8 cellular contexts compared by ENCODE assay signal in genomic region chr9:32579706-32580331, GRCh38. TPM values are rescaled to one million over a fixed set of nuclear protein-coding genes. Genes with fewer than 3 reads are reported as not detected.
DNase-seq lines count a peak whose midpoint lies in the region; ATAC-seq and TF ChIP-seq lines count a peak whose summit lies in the region.

No MANE protein-coding gene starts in this region.

- H3K4me1 Mint-ChIP-seq in T-helper 2 cell treated with Interferon-gamma antibody and Interleukin-4, amounts not matched to agents 5 μg/mL and 100 μg/mL, for 36 hours (ENCODE audit: low read depth): peaks cover 7% of the 10 kb centered on the region

- H3K9ac ChIP-seq in smooth muscle cell (ENCODE audit: low read depth): no peak overlapping the region

- H3K4me3 Mint-ChIP-seq in T-helper 2 cell treated with Interferon-gamma antibody and Interleukin-4, amounts not matched to agents 5 μg/mL and 100 μg/mL, for 36 hours: no peak overlapping the region

- H3K27me3 ChIP-seq in A673 (replicated peaks; ENCODE audit: insufficient read depth, low read depth, low read length, poor library complexity) (no peaks in the 10 kb centered on the region), ascending aorta (no peaks in the 10 kb centered on the region), smooth muscle cell (ENCODE audit: low read depth) (no peaks in the 10 kb centered on the region)

- H3K9me3 Mint-ChIP-seq in T-helper 2 cell treated with Interferon-gamma antibody and Interleukin-4, amounts not matched to agents 5 μg/mL and 100 μg/mL, for 36 hours: no peaks in the 10 kb centered on the region

- no peak overlapping the region for H3K27ac Mint-ChIP-seq in T-helper 2 cell treated with Interferon-gamma antibody and Interleukin-4, amounts not matched to agents 5 μg/mL and 100 μg/mL, for 36 hours

- H3K4me3 ChIP-seq in A673 (ENCODE audit: low read depth, low read length, poor library complexity, severe bottlenecking): no peak overlapping the region
- H3K4me3 ChIP-seq in ascending aorta: peak overlapping the region in 1 of 2 donors; percentile 54
- no peak overlapping the region for H3K4me3 ChIP-seq in smooth muscle cell

- CTCF ChIA-PET in A673 (lab: Charles Lee): interaction anchor here (0.6 to 4.5 kb wide), 5 partner anchors 29 to 389 kb away, joined by 3 to 79 read pairs (median 3); no protein-coding TSS in a partner anchor

- BruUV-seq in A673 (replicated peaks; lab: Mats Ljungman, UMichigan): no TSS peak

- ATAC-seq in GM18517 (IDR thresholded peaks at IDR 0.05; ENCODE audit: unreplicated experiment) (peak; percentile 43), GM19023 (IDR thresholded peaks at IDR 0.05; ENCODE audit: unreplicated experiment) (no peak)

- POLR2A ChIA-PET in A673 (lab: Charles Lee; ENCODE audit: low non-redundant PET): no interaction called here

- WGBS in smooth muscle cell (ENCODE audit: low lambda C conversion rate): 25% methylated on average over 4 of the region's 4 CpGs

- no peaks in the 10 kb centered on the region for H3K36me3 Mint-ChIP-seq in T-helper 2 cell treated with Interferon-gamma antibody and Interleukin-4, amounts not matched to agents 5 μg/mL and 100 μg/mL, for 36 hours (ENCODE audit: low read depth)

- H3F3A ChIP-seq in smooth muscle cell (ENCODE audit: low read depth): no peaks in the 10 kb centered on the region

- no peaks in the 10 kb centered on the region for H3K79me2 ChIP-seq in smooth muscle cell (ENCODE audit: low read depth)

- no peak overlapping the region for H3K4me2 ChIP-seq in smooth muscle cell

- H4K20me1 ChIP-seq in smooth muscle cell (ENCODE audit: low read depth): no peaks in the 10 kb centered on the region

- H3K4me1 ChIP-seq in A673 (ENCODE audit: insufficient read depth, low read length, poor library complexity, severe bottlenecking) (no peaks in the 10 kb centered on the region), ascending aorta (no peaks in the 10 kb centered on the region), smooth muscle cell (ENCODE audit: low read depth) (peaks cover 9% of the 10 kb centered on the region)

- peak; percentile 61 for DNase-seq in A673 (ENCODE audit: low spot score)
- DNase-seq in MV-4-11 (lab: John Stamatoyannopoulos, UW): peak; percentile 13
- DNase-seq in T-helper 2 cell treated with Interferon-gamma antibody and Interleukin-4, amounts not matched to agents 5 μg/mL and 100 μg/mL, for 36 hours (ENCODE audit: low spot score): peak; percentile 57
- peak in 1 of 2 donors; percentile 84 for DNase-seq in ascending aorta (ENCODE audit: low spot score in 2 of 2)
- peak; percentile 21 to 44 for DNase-seq in hippocampal formation (lab: John Stamatoyannopoulos, UW)
- peak; percentile 12 for DNase-seq in smooth muscle cell (lab: John Stamatoyannopoulos, UW; ENCODE audit: unreplicated experiment)

- TF ChIP-seq CTCF in A673 (conservative IDR thresholded peaks at IDR 0.05; ENCODE audit: low read depth, low read length) (peak; percentile 92), ascending aorta (IDR thresholded peaks at IDR 0.05) (peak; percentile 60 to 90 (median 87)), smooth muscle cell (IDR thresholded peaks at IDR 0.05; ENCODE audit: borderline replicate concordance, insufficient read depth, poor library complexity, severe bottlenecking) (peak; percentile 93)

- H3K9me3 ChIP-seq in A673 (ENCODE audit: low read depth, low read length, poor library complexity, severe bottlenecking): no peaks in the 10 kb centered on the region
- H3K9me3 ChIP-seq in ascending aorta: no peaks in the 10 kb centered on the region
- H3K9me3 ChIP-seq in smooth muscle cell (replicated peaks; ENCODE audit: low read depth): no peaks in the 10 kb centered on the region

- intact Hi-C loops in A673 (cut with micrococcal nuclease; ENCODE audit: unreplicated experiment): loop anchor here (1.0 to 10.0 kb wide), 3 partner anchors 55 to 645 kb away; partner anchors contain the start of gene RIGI
- intact Hi-C loops in ascending aorta (cut with DNase I): loop anchor here (1.0 to 5.0 kb wide), 3 partner anchors 148 to 389 kb away; no protein-coding TSS in a partner anchor

- peaks cover 22% of the 10 kb centered on the region for H3K27me3 Mint-ChIP-seq in T-helper 2 cell treated with Interferon-gamma antibody and Interleukin-4, amounts not matched to agents 5 μg/mL and 100 μg/mL, for 36 hours (ENCODE audit: low read depth)

- no peak overlapping the region for H2AFZ ChIP-seq in smooth muscle cell (ENCODE audit: low read depth)

- H3K36me3 ChIP-seq in A673 (ENCODE audit: insufficient read depth, low read length, poor library complexity, severe bottlenecking): no peaks in the 10 kb centered on the region
- H3K36me3 ChIP-seq in ascending aorta: no peaks in the 10 kb centered on the region
- no peaks in the 10 kb centered on the region for H3K36me3 ChIP-seq in smooth muscle cell (ENCODE audit: low read depth)

- no peak overlapping the region for H3K27ac ChIP-seq in A673 (ENCODE audit: low read depth, low read length, poor library complexity, severe bottlenecking)
- H3K27ac ChIP-seq in ascending aorta: no peak overlapping the region
- no peak overlapping the region for H3K27ac ChIP-seq in smooth muscle cell (ENCODE audit: low read depth)

RNA-seq across cellular contexts. Expression of gene NDUFB6, which starts 6.9 kb away (rescaled TPM):
- total RNA-seq in A673 (2021): 77.5 and 82.6 TPM in 2 replicates
- total RNA-seq in ascending aorta: 22.2 TPM
- total RNA-seq in smooth muscle cell: 114 and 172 TPM in 2 replicates
- polyA plus RNA-seq in smooth muscle cell: 149 and 162 TPM in 2 replicates

RNA-seq across cellular contexts. Expression of gene TOPORS, which starts 27.4 kb away (rescaled TPM):
- total RNA-seq in A673 (2021) (25.3 and 26.8 TPM in 2 replicates), ascending aorta (5.2 TPM), smooth muscle cell (25.3 and 34.1 TPM in 2 replicates)
- polyA plus RNA-seq in smooth muscle cell: 13.9 and 14.2 TPM in 2 replicates

RNA-seq across cellular contexts. Expression of gene SMIM27, which starts 27.7 kb away (rescaled TPM):
- total RNA-seq in A673 (2021): 6.5 and 7.6 TPM in 2 replicates
- 0.32 TPM for total RNA-seq in ascending aorta
- 2.9 and 3.5 TPM in 2 replicates for total RNA-seq in smooth muscle cell
- 36.6 and 38.9 TPM in 2 replicates for polyA plus RNA-seq in smooth muscle cell

RNA-seq across cellular contexts. Expression of gene RIGI, which starts 53.8 kb away (rescaled TPM):
- 5.9 and 7.4 TPM in 2 replicates for total RNA-seq in A673 (2021)
- total RNA-seq in ascending aorta: 1.9 TPM
- total RNA-seq in smooth muscle cell: 4.0 and 6.8 TPM in 2 replicates
- 1.8 and 2.3 TPM in 2 replicates for polyA plus RNA-seq in smooth muscle cell

RNA-seq across cellular contexts. Expression of gene TAF1L, which starts 55.6 kb away (rescaled TPM):
- not detected in 2 replicates for total RNA-seq in A673 (2021)
- total RNA-seq in ascending aorta: not detected
- not detected in 2 replicates for total RNA-seq in smooth muscle cell
- polyA plus RNA-seq in smooth muscle cell: 0.02 TPM in 1 of 2 replicates, not detected in the other
